In genomic region chr2:160751021-160751420, GRCh38 we compare ENCODE assay signal across 16 cellular contexts.
DNase-seq lines count a peak whose midpoint lies in the region; FAIRE-seq and TF ChIP-seq lines count a peak whose summit lies in the region.
"Had no signal": no experiment of that assay in that cellular context is flagged by ENCODE, and none has a peak within 500 bp of the region (broad histone marks: within the 10 kb centered on the region; RNA-seq: fewer than 3 reads in every experiment).

No MANE protein-coding gene starts in this region.

- H3K27me3 ChIP-seq in bronchial epithelial cell (ENCODE audit: control insufficient read depth, insufficient read depth, low read length) (no peaks in the 10 kb centered on the region), osteoblast (ENCODE audit: insufficient read depth, low read length) (no peaks in the 10 kb centered on the region)
- H3K27me3 ChIP-seq: testis had no signal

- H3K4me2 ChIP-seq in osteoblast (ENCODE audit: insufficient read depth, low read length) = peak overlapping the region; percentile 27

- no peak for FAIRE-seq in bronchial epithelial cell (lab: Jason Lieb, UNC)

- H2AFZ ChIP-seq in osteoblast (ENCODE audit: low read length) = peak overlapping the region; percentile 10

- H3K79me2 ChIP-seq in osteoblast (ENCODE audit: insufficient read depth, low read length) = no peaks in the 10 kb centered on the region

- no peaks in the 10 kb centered on the region for H4K20me1 ChIP-seq in osteoblast (ENCODE audit: insufficient read depth, low read length)

- peak; percentile 65 for DNase-seq in AG10803 (ENCODE audit: low read depth)
- DNase-seq in LHCN-M2 (ENCODE audit: low read depth) = peak; percentile 76
- DNase-seq in bronchial epithelial cell (ENCODE audit: low read depth) = peak; percentile 82
- DNase-seq in osteoblast (ENCODE audit: insufficient read length, low spot score, missing footprints) = peak; percentile 38
- DNase-seq in activated CD4-positive, CD25-positive, alpha-beta regulatory T cell (lab: John Stamatoyannopoulos, UW) = no peak
- no peak for DNase-seq in NCI-H1105 treated with DMSO at 0.1 percent for 48 hours (lab: John Stamatoyannopoulos, UW)
- DNase-seq in NOMO-1 treated with dmso at 0.1 percent for 144 hours (lab: John Stamatoyannopoulos, UW; ENCODE audit: unreplicated experiment) = no peak
- no peak for DNase-seq in GF-D8 (lab: John Stamatoyannopoulos, UW)
- DNase-seq: activated CD4-positive, alpha-beta T cell treated with anti-CD3 and anti-CD28 coated beads for 48 hours; CD8-positive, alpha-beta memory T cell; KG1; left colon; NCI-H1092 treated with DMSO at 0.1 percent for 48 hours; NCI-H2107; OCI-M1; testis had no signal

- no peak for TF ChIP-seq CTCF in AG10803 (conservative IDR thresholded peaks at IDR 0.05; ENCODE audit: low read length)
- TF ChIP-seq CTCF in bronchial epithelial cell (IDR thresholded peaks at IDR 0.05; ENCODE audit: insufficient read depth, low read length, severe bottlenecking) = no peak
- no peak for TF ChIP-seq CTCF in osteoblast (IDR thresholded peaks at IDR 0.05; ENCODE audit: extremely low read depth, low read depth, low read length)

- peaks cover 36% of the 10 kb centered on the region for H3K4me1 ChIP-seq in osteoblast (ENCODE audit: insufficient read depth, low read length)
- H3K4me1 ChIP-seq: testis had no signal

- H3K27ac ChIP-seq in osteoblast (ENCODE audit: low read depth, low read length) = no peak overlapping the region
- H3K27ac ChIP-seq: testis had no signal

- H3K36me3 ChIP-seq in bronchial epithelial cell (ENCODE audit: control insufficient read depth, insufficient read depth, low read length) (no peaks in the 10 kb centered on the region), osteoblast (ENCODE audit: insufficient read depth, low read length) (no peaks in the 10 kb centered on the region)

- H3K4me3 ChIP-seq in AG10803 (ENCODE audit: low read length) (no peak overlapping the region), bronchial epithelial cell (ENCODE audit: low read depth, low read length) (no peak overlapping the region), osteoblast (ENCODE audit: insufficient read depth, low read length) (no peak overlapping the region)
- H3K4me3 ChIP-seq: testis had no signal

- H3K9me3 ChIP-seq in osteoblast (ENCODE audit: low read depth, low read length) = no peaks in the 10 kb centered on the region
- H3K9me3 ChIP-seq: testis had no signal

Comparison
In these comparisons a context has a peak if more than half of its experiments do, and no peak if none do; other contexts are left out.
1. DNase-seq: peak in AG10803 (single experiment), LHCN-M2 (single experiment), bronchial epithelial cell (single experiment) and osteoblast (single experiment); none in activated CD4-positive, CD25-positive, alpha-beta regulatory T cell (0 of 4), NCI-H1105 treated with DMSO at 0.1 percent for 48 hours (single experiment), NOMO-1 treated with dmso at 0.1 percent for 144 hours (single experiment) and GF-D8 (single experiment).